Comparison of ENCODE assay signal across 16 cellular contexts in the genomic region with DNA sequence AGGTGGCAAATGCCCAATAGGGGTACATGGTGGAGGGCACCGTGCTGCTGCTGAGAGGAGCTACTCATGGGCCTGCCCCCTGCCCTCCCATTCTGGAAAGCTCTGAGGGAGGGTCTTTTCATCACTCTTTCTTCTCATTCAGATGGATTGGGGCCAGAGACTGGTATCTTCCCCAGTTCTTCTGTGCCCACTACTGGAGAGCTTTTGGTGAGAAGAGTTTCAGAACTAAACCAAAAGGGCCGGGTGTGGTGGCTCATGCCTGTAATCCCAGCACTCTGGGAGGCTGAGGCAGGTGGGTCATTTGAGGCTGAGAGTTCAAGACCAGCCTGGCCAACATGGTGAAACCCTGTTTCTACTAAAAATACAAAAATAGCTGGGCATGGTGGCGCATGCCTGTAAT. TPM values are rescaled to one million over a fixed set of nuclear protein-coding genes. Genes with fewer than 3 reads are reported as not detected.
DNase-seq lines count a peak whose midpoint lies in the region; ATAC-seq and TF ChIP-seq lines count a peak whose summit lies in the region.
"Had no signal": no experiment of that assay in that cellular context is flagged by ENCODE, and none has a peak within 500 bp of the region (broad histone marks: within the 10 kb centered on the region; RNA-seq: fewer than 3 reads in every experiment).

No MANE protein-coding gene starts in this region.

- H3K27ac Mint-ChIP-seq in chondrocyte (ENCODE audit: unreplicated experiment): no peak overlapping the region
- no peak overlapping the region for H3K27ac Mint-ChIP-seq in osteocyte (ENCODE audit: unreplicated experiment)
- no peak overlapping the region for H3K27ac Mint-ChIP-seq in activated CD4-positive, alpha-beta T cell treated with anti-CD3 and anti-CD28 coated beads, Interleukin-2, amount 10 ng/mL, durations not matched to agents 24 days and 14 days
- H3K27ac Mint-ChIP-seq in activated T-helper 17 cell treated with anti-CD3 and anti-CD28 coated beads, Interleukin-2, amount 50 U/mL, for 72 hours: no peak overlapping the region
- H3K27ac Mint-ChIP-seq: CD4-positive, CD25-positive, alpha-beta regulatory T cell; CD8-positive, alpha-beta memory T cell had no signal

- peak; percentile 5 for DNase-seq in chondrocyte (ENCODE audit: low spot score)
- peak; percentile 58 for DNase-seq in coronary artery (ENCODE audit: low spot score)
- peak; percentile 62 for DNase-seq in osteocyte (ENCODE audit: extremely low spot score, unreplicated experiment)
- no peak for DNase-seq in activated CD4-positive, alpha-beta T cell treated with anti-CD3 and anti-CD28 coated beads, Interleukin-2, amount 10 ng/mL, durations not matched to agents 24 days and 14 days
- DNase-seq: ACHN; BE2C; C1 segment of cervical spinal cord; CD4-positive, CD25-positive, alpha-beta regulatory T cell; CD8-positive, alpha-beta memory T cell; COR-L47; GM23248 had no signal

- H3K4me3 ChIP-seq in coronary artery: no peak overlapping the region
- H3K4me3 ChIP-seq: GM23248, HAP-1 had no signal

- no peak for ATAC-seq in activated T-helper 17 cell treated with anti-CD3 and anti-CD28 coated beads, Interleukin-2, amount 50 U/mL, for 72 hours (replicated peaks)
- no peak for ATAC-seq in GM19463 (IDR thresholded peaks at IDR 0.05; ENCODE audit: unreplicated experiment)
- ATAC-seq: HepG2 had no signal

- H3K4me1 Mint-ChIP-seq in chondrocyte (ENCODE audit: low read depth): no peaks in the 10 kb centered on the region
- no peaks in the 10 kb centered on the region for H3K4me1 Mint-ChIP-seq in osteocyte (ENCODE audit: unreplicated experiment)
- H3K4me1 Mint-ChIP-seq in activated CD4-positive, alpha-beta T cell treated with anti-CD3 and anti-CD28 coated beads, Interleukin-2, amount 10 ng/mL, durations not matched to agents 24 days and 14 days: no peaks in the 10 kb centered on the region
- H3K4me1 Mint-ChIP-seq in activated T-helper 17 cell treated with anti-CD3 and anti-CD28 coated beads, Interleukin-2, amount 50 U/mL, for 72 hours: no peaks in the 10 kb centered on the region
- H3K4me1 Mint-ChIP-seq: CD4-positive, CD25-positive, alpha-beta regulatory T cell; CD8-positive, alpha-beta memory T cell had no signal

- no peaks in the 10 kb centered on the region for H3K36me3 Mint-ChIP-seq in chondrocyte (ENCODE audit: low read depth)
- no peaks in the 10 kb centered on the region for H3K36me3 Mint-ChIP-seq in osteocyte (ENCODE audit: unreplicated experiment)
- H3K36me3 Mint-ChIP-seq in activated CD4-positive, alpha-beta T cell treated with anti-CD3 and anti-CD28 coated beads, Interleukin-2, amount 10 ng/mL, durations not matched to agents 24 days and 14 days (ENCODE audit: low read depth): no peaks in the 10 kb centered on the region
- H3K36me3 Mint-ChIP-seq in activated T-helper 17 cell treated with anti-CD3 and anti-CD28 coated beads, Interleukin-2, amount 50 U/mL, for 72 hours (ENCODE audit: low read depth): no peaks in the 10 kb centered on the region
- H3K36me3 Mint-ChIP-seq: CD4-positive, CD25-positive, alpha-beta regulatory T cell; CD8-positive, alpha-beta memory T cell had no signal

- H3K4me3 Mint-ChIP-seq in chondrocyte (ENCODE audit: unreplicated experiment): no peak overlapping the region
- H3K4me3 Mint-ChIP-seq in osteocyte (ENCODE audit: unreplicated experiment): no peak overlapping the region
- no peak overlapping the region for H3K4me3 Mint-ChIP-seq in activated CD4-positive, alpha-beta T cell treated with anti-CD3 and anti-CD28 coated beads, Interleukin-2, amount 10 ng/mL, durations not matched to agents 24 days and 14 days
- no peak overlapping the region for H3K4me3 Mint-ChIP-seq in activated T-helper 17 cell treated with anti-CD3 and anti-CD28 coated beads, Interleukin-2, amount 50 U/mL, for 72 hours
- H3K4me3 Mint-ChIP-seq: CD4-positive, CD25-positive, alpha-beta regulatory T cell; CD8-positive, alpha-beta memory T cell had no signal

- H3K27me3 Mint-ChIP-seq in chondrocyte (ENCODE audit: low read depth): peaks cover 53% of the 10 kb centered on the region
- H3K27me3 Mint-ChIP-seq in osteocyte (ENCODE audit: unreplicated experiment): peaks cover 33% of the 10 kb centered on the region
- peaks cover 29% of the 10 kb centered on the region for H3K27me3 Mint-ChIP-seq in activated CD4-positive, alpha-beta T cell treated with anti-CD3 and anti-CD28 coated beads, Interleukin-2, amount 10 ng/mL, durations not matched to agents 24 days and 14 days
- peaks cover 18% of the 10 kb centered on the region for H3K27me3 Mint-ChIP-seq in activated T-helper 17 cell treated with anti-CD3 and anti-CD28 coated beads, Interleukin-2, amount 50 U/mL, for 72 hours

- H3K9me3 Mint-ChIP-seq in chondrocyte (ENCODE audit: low read depth) (no peaks in the 10 kb centered on the region), osteocyte (ENCODE audit: unreplicated experiment) (no peaks in the 10 kb centered on the region)
- no peaks in the 10 kb centered on the region for H3K9me3 Mint-ChIP-seq in activated CD4-positive, alpha-beta T cell treated with anti-CD3 and anti-CD28 coated beads, Interleukin-2, amount 10 ng/mL, durations not matched to agents 24 days and 14 days
- no peaks in the 10 kb centered on the region for H3K9me3 Mint-ChIP-seq in activated T-helper 17 cell treated with anti-CD3 and anti-CD28 coated beads, Interleukin-2, amount 50 U/mL, for 72 hours

- no peak overlapping the region for H3K27ac ChIP-seq in coronary artery
- H3K27ac ChIP-seq: GM23248 had no signal

- no peak for TF ChIP-seq CTCF in chondrocyte (IDR thresholded peaks at IDR 0.05)
- TF ChIP-seq CTCF in coronary artery (IDR thresholded peaks at IDR 0.05): no peak
- no peak for TF ChIP-seq CTCF in osteocyte (IDR thresholded peaks at IDR 0.05)

- intact Hi-C loops in activated CD4-positive, alpha-beta T cell treated with anti-CD3 and anti-CD28 coated beads, Interleukin-2, amount 10 ng/mL, durations not matched to agents 24 days and 14 days (cut with micrococcal nuclease): no loop called here

RNA-seq across cellular contexts. Expression of a gene that starts 12.5 kb away (rescaled TPM):
- total RNA-seq in chondrocyte (0.07 to 0.17 TPM in 2 of 3 replicates, not detected in the other), osteocyte (not detected in 2 replicates)
- 0.05 TPM in 1 of 2 replicates, not detected in the other for total RNA-seq in activated CD4-positive, alpha-beta T cell treated with anti-CD3 and anti-CD28 coated beads, Interleukin-2, amount 10 ng/mL, durations not matched to agents 24 days and 14 days
- total RNA-seq in activated T-helper 17 cell treated with anti-CD3 and anti-CD28 coated beads, Interleukin-2, amount 50 U/mL, for 72 hours: not detected
- total RNA-seq: CD8-positive, alpha-beta memory T cell; H4; HepG2 had no signal
